ENCODE assay signal across 31 cellular contexts in genomic region chr3:172048599-172048998, GRCh38.
"Had no signal": no experiment of that assay in that cellular context is flagged by ENCODE, and none has a peak within 500 bp of the region (broad histone marks: within the 10 kb centered on the region; RNA-seq: fewer than 3 reads in every experiment).

No MANE protein-coding gene starts in this region.

- H3K36me3 ChIP-seq: WERI-Rb-1 had no signal

- H3K27ac ChIP-seq: brain microvascular endothelial cell, coronary artery, dorsolateral prefrontal cortex, WERI-Rb-1 had no signal

- DNase-seq: activated B cell treated with CpG ODN at 0.5 μM for 24 hours; activated CD4-positive, alpha-beta memory T cell treated with anti-CD3 and anti-CD28 coated beads for 36 hours; activated CD4-positive, alpha-beta T cell treated with anti-CD3 and anti-CD28 coated beads, Interleukin-2, amount 10 ng/mL, durations not matched to agents 24 days and 14 days; activated CD8-positive, alpha-beta memory T cell treated with anti-CD3 and anti-CD28 coated beads, Interleukin-2, amount 10 ng/mL, durations not matched to agents 7 days and 5 days; activated CD8-positive, alpha-beta memory T cell treated with anti-CD3 and anti-CD28 coated beads, Interleukin-2, amount 50 U/mL, for 4 hours; activated CD8-positive, alpha-beta T cell treated with anti-CD3 and anti-CD28 coated beads, Interleukin-2, amount 10 ng/mL, durations not matched to agents 7 days and 5 days; activated effector memory CD4-positive, alpha-beta T cell treated with anti-CD3 and anti-CD28 coated beads, Interleukin-2, amount 50 U/mL, for 16 hours; activated naive CD4-positive, alpha-beta T cell treated with anti-CD3 and anti-CD28 coated beads, Interleukin-2, amount 10 ng/mL, durations not matched to agents 7 days and 5 days; activated T-cell treated with anti-CD3 and anti-CD28 coated beads, Interleukin-2, amount 50 U/mL, for 1 hour; activated T-cell treated with anti-CD3 and anti-CD28 coated beads, Interleukin-2, amount 50 U/mL, for 48 hours; amniotic stem cell; anterior cingulate cortex; brain microvascular endothelial cell; dorsolateral prefrontal cortex; effector memory CD4-positive, alpha-beta T cell; endodermal cell; foreskin fibroblast; head of caudate nucleus; T-helper 1 cell; T-helper 17 cell; T1000; WERI-Rb-1 had no signal

- H3K4me3 ChIP-seq: coronary artery, dorsolateral prefrontal cortex had no signal

- ATAC-seq: activated CD4-positive, CD25-positive, alpha-beta regulatory T cell treated with anti-CD3 and anti-CD28 coated beads, Interleukin-2, amount 50 U/mL, for 24 hours; activated CD8-positive, alpha-beta memory T cell treated with anti-CD3 and anti-CD28 coated beads, Interleukin-2, amount 10 ng/mL, durations not matched to agents 7 days and 5 days; activated CD8-positive, alpha-beta T cell treated with anti-CD3 and anti-CD28 coated beads, Interleukin-2, amount 10 ng/mL, durations not matched to agents 7 days and 5 days; esophagus mucosa; T-helper 17 cell had no signal

- H3K27me3 Mint-ChIP-seq: activated B cell treated with CpG ODN at 0.5 μM for 24 hours; activated CD4-positive, alpha-beta memory T cell treated with anti-CD3 and anti-CD28 coated beads for 36 hours; activated CD4-positive, alpha-beta T cell treated with anti-CD3 and anti-CD28 coated beads, Interleukin-2, amount 10 ng/mL, durations not matched to agents 24 days and 14 days; activated CD8-positive, alpha-beta memory T cell treated with anti-CD3 and anti-CD28 coated beads, Interleukin-2, amount 10 ng/mL, durations not matched to agents 7 days and 5 days; activated naive CD4-positive, alpha-beta T cell treated with anti-CD3 and anti-CD28 coated beads, Interleukin-2, amount 10 ng/mL, durations not matched to agents 7 days and 5 days; activated naive CD8-positive, alpha-beta T cell; central memory CD8-positive, alpha-beta T cell; dendritic cell treated with granulocyte-macrophage colony-stimulating factor and Interleukin-4, amounts not matched to agents 40 ng/mL and 50 ng/mL, for 4 days; T-helper 17 cell had no signal

- H3K27me3 ChIP-seq: brain microvascular endothelial cell, dorsolateral prefrontal cortex had no signal

- H3K4me1 Mint-ChIP-seq: activated B cell treated with CpG ODN at 0.5 μM for 24 hours; activated naive CD4-positive, alpha-beta T cell treated with anti-CD3 and anti-CD28 coated beads, Interleukin-2, amount 10 ng/mL, durations not matched to agents 7 days and 5 days had no signal

- H3K9me3 Mint-ChIP-seq: activated CD4-positive, alpha-beta memory T cell treated with anti-CD3 and anti-CD28 coated beads for 36 hours; activated CD4-positive, alpha-beta T cell treated with anti-CD3 and anti-CD28 coated beads, Interleukin-2, amount 10 ng/mL, durations not matched to agents 24 days and 14 days; activated naive CD4-positive, alpha-beta T cell treated with anti-CD3 and anti-CD28 coated beads, Interleukin-2, amount 10 ng/mL, durations not matched to agents 7 days and 5 days; activated T-helper 1 cell treated with anti-CD3 and anti-CD28 coated beads, Interleukin-12 subunit alpha, Interleukin-12 subunit beta, Interleukin-2, Interleukin-4 antibody, amounts not matched to agents 30 ng/mL and 10 ng/mL and 1 ng/mL, durations not matched to agents 14 hours and 24 hours and 36 hours; activated T-helper 2 cell treated with anti-CD3 and anti-CD28 coated beads, Interferon-gamma antibody, Interleukin-2, Interleukin-4, amounts not matched to agents 10 μg/mL and 5 μg/mL and 100 μg/mL, durations not matched to agents 14 hours and 24 hours and 36 hours; central memory CD8-positive, alpha-beta T cell; dendritic cell treated with granulocyte-macrophage colony-stimulating factor and Interleukin-4, amounts not matched to agents 40 ng/mL and 50 ng/mL, for 4 days; endodermal cell; T-helper 2 cell treated with Interferon-gamma antibody and Interleukin-4, amounts not matched to agents 5 μg/mL and 100 μg/mL, for 36 hours had no signal

- H3K27ac Mint-ChIP-seq: activated B cell treated with CpG ODN at 0.5 μM for 24 hours; activated CD4-positive, alpha-beta memory T cell treated with anti-CD3 and anti-CD28 coated beads for 36 hours; activated CD4-positive, alpha-beta T cell treated with anti-CD3 and anti-CD28 coated beads, Interleukin-2, amount 10 ng/mL, durations not matched to agents 24 days and 14 days; activated CD8-positive, alpha-beta memory T cell treated with anti-CD3 and anti-CD28 coated beads, Interleukin-2, amount 10 ng/mL, durations not matched to agents 7 days and 5 days; activated CD8-positive, alpha-beta T cell treated with anti-CD3 and anti-CD28 coated beads, Interleukin-2, amount 10 ng/mL, durations not matched to agents 7 days and 5 days; activated naive CD4-positive, alpha-beta T cell treated with anti-CD3 and anti-CD28 coated beads, Interleukin-2, amount 10 ng/mL, durations not matched to agents 7 days and 5 days; activated naive CD8-positive, alpha-beta T cell; activated T-helper 1 cell treated with anti-CD3 and anti-CD28 coated beads, Interleukin-12 subunit alpha, Interleukin-12 subunit beta, Interleukin-2, Interleukin-4 antibody, amounts not matched to agents 30 ng/mL and 10 ng/mL and 1 ng/mL, durations not matched to agents 14 hours and 24 hours and 36 hours; activated T-helper 2 cell treated with anti-CD3 and anti-CD28 coated beads, Interferon-gamma antibody, Interleukin-2, Interleukin-4, amounts not matched to agents 10 μg/mL and 5 μg/mL and 100 μg/mL, durations not matched to agents 14 hours and 24 hours and 36 hours; dendritic cell treated with granulocyte-macrophage colony-stimulating factor and Interleukin-4, amounts not matched to agents 40 ng/mL and 50 ng/mL, for 4 days; endodermal cell; T-helper 2 cell treated with Interferon-gamma antibody and Interleukin-4, amounts not matched to agents 5 μg/mL and 100 μg/mL, for 36 hours had no signal

- H3K4me3 Mint-ChIP-seq: activated B cell treated with CpG ODN at 0.5 μM for 24 hours; activated CD4-positive, alpha-beta memory T cell treated with anti-CD3 and anti-CD28 coated beads for 36 hours; activated CD4-positive, alpha-beta T cell treated with anti-CD3 and anti-CD28 coated beads, Interleukin-2, amount 10 ng/mL, durations not matched to agents 24 days and 14 days; activated CD8-positive, alpha-beta memory T cell treated with anti-CD3 and anti-CD28 coated beads, Interleukin-2, amount 10 ng/mL, durations not matched to agents 7 days and 5 days; activated CD8-positive, alpha-beta T cell treated with anti-CD3 and anti-CD28 coated beads, Interleukin-2, amount 10 ng/mL, durations not matched to agents 7 days and 5 days; activated naive CD4-positive, alpha-beta T cell treated with anti-CD3 and anti-CD28 coated beads, Interleukin-2, amount 10 ng/mL, durations not matched to agents 7 days and 5 days; activated naive CD8-positive, alpha-beta T cell; activated T-helper 1 cell treated with anti-CD3 and anti-CD28 coated beads, Interleukin-12 subunit alpha, Interleukin-12 subunit beta, Interleukin-2, Interleukin-4 antibody, amounts not matched to agents 30 ng/mL and 10 ng/mL and 1 ng/mL, durations not matched to agents 14 hours and 24 hours and 36 hours; central memory CD8-positive, alpha-beta T cell; dendritic cell treated with granulocyte-macrophage colony-stimulating factor and Interleukin-4, amounts not matched to agents 40 ng/mL and 50 ng/mL, for 4 days; endodermal cell; T-helper 17 cell; T-helper 2 cell treated with Interferon-gamma antibody and Interleukin-4, amounts not matched to agents 5 μg/mL and 100 μg/mL, for 36 hours had no signal
